In genomic region chr16:81480856-81481821, GRCh38 we compare ENCODE assay signal across 8 cellular contexts. TPM values are rescaled to one million over a fixed set of nuclear protein-coding genes. Genes with fewer than 3 reads are reported as not detected.
DNase-seq lines count a peak whose midpoint lies in the region; ATAC-seq and TF ChIP-seq lines count a peak whose summit lies in the region.

No MANE protein-coding gene starts in this region.

- H3K4me3 ChIP-seq in SK-N-SH (ENCODE audit: low read depth in 2 of 2, low read length in 1 of 2) (no peak overlapping the region), left ventricle myocardium inferior (no peak overlapping the region), PC-9 (no peak overlapping the region)

- peaks cover 24% of the 10 kb centered on the region; the same call in 1 of the 2 replicates for H3K79me2 ChIP-seq in SK-N-SH (ENCODE audit: insufficient read depth)
- peaks cover 94% of the 10 kb centered on the region for H3K79me2 ChIP-seq in PC-9 (ENCODE audit: low read depth)

- TF ChIP-seq RAD21 in SK-N-SH (IDR thresholded peaks at IDR 0.05; ENCODE audit: low read length): no peak

- 0 out of 4 replicates have a peak, but pooled peaks of 1 of the 2 experiments have one; percentile 14 for TF ChIP-seq EP300 in SK-N-SH (IDR thresholded peaks at IDR 0.05; ENCODE audit: borderline replicate concordance in 1 of 2, low read depth in 1 of 2, low read length in 1 of 2)

- H3K27ac Mint-ChIP-seq in stimulated activated naive B cell treated with anti-CD40 and anti-IgM and Interleukin-4, amounts not matched to agents 10 μg/mL and 1 μg/mL and 100 μg/mL, for 72 hours: peak overlapping the region; percentile 96

- H3K27ac ChIP-seq in SK-N-SH (ENCODE audit: low read depth in 2 of 2, low read length in 1 of 2): peak overlapping the region in 1 of 2 experiments; percentile 43; a peak in 2 of 4 replicates
- peak overlapping the region; percentile 56 for H3K27ac ChIP-seq in left ventricle myocardium inferior (replicated peaks)
- H3K27ac ChIP-seq in PC-9: no peak overlapping the region

- peaks cover 0 to 39% of the 10 kb centered on the region in 2 experiments; a peak in 2 of 4 replicates for H3K4me1 ChIP-seq in SK-N-SH (ENCODE audit: control insufficient read depth in 1 of 2, insufficient read depth in 2 of 2, low read depth in 1 of 2, low read length in 1 of 2)
- peaks cover 71% of the 10 kb centered on the region for H3K4me1 ChIP-seq in left ventricle myocardium inferior
- H3K4me1 ChIP-seq in PC-9 (replicated peaks; ENCODE audit: insufficient read depth): peaks cover 11% of the 10 kb centered on the region

- no peak overlapping the region for H3K4me2 ChIP-seq in SK-N-SH
- no peak overlapping the region for H3K4me2 ChIP-seq in PC-9

- H3K36me3 ChIP-seq in SK-N-SH (replicated peaks in 1 of 2; ENCODE audit: control insufficient read depth in 1 of 2, insufficient read depth in 2 of 2, low read length in 1 of 2): no peaks in the 10 kb centered on the region
- H3K36me3 ChIP-seq in left ventricle myocardium inferior: no peaks in the 10 kb centered on the region
- H3K36me3 ChIP-seq in PC-9 (ENCODE audit: low read depth): no peaks in the 10 kb centered on the region

- 83% methylated on average over 18 of the region's 18 CpGs for WGBS in SK-N-SH (ENCODE audit: low lambda C conversion rate)

- CTCF ChIA-PET in SK-N-SH (lab: Yijun Ruan, JAX) (interaction anchor here (0.9 kb wide), 1 partner anchor 30 kb away, joined by 3 read pairs; no protein-coding TSS in a partner anchor), PC-9 (lab: Charles Lee) (no interaction called here)

- ATAC-seq in GM19328 (IDR thresholded peaks at IDR 0.05; ENCODE audit: unreplicated experiment): peak; percentile 77
- ATAC-seq in HG03175 (IDR thresholded peaks at IDR 0.05; ENCODE audit: unreplicated experiment): peak; percentile 89
- peak; percentile 90 to 92 for ATAC-seq in stimulated activated naive B cell treated with anti-CD40 and anti-IgM and Interleukin-4, amounts not matched to agents 10 μg/mL and 1 μg/mL and 100 μg/mL, for 72 hours (replicated peaks)

- no peak overlapping the region for H2AFZ ChIP-seq in SK-N-SH (ENCODE audit: low read depth)
- H2AFZ ChIP-seq in PC-9: no peak overlapping the region

- DNase-seq in GDM1 (lab: John Stamatoyannopoulos, UW) (peak; percentile 39), SK-N-SH (peak; percentile 79), left ventricle myocardium inferior (no peak), PC-9 (no peak)
- peak; percentile 90 for DNase-seq in stimulated activated naive B cell treated with anti-CD40 and anti-IgM and Interleukin-4, amounts not matched to agents 10 μg/mL and 1 μg/mL and 100 μg/mL, for 72 hours
- DNase-seq in stimulated activated CD4-positive, alpha-beta T cell treated with anti-CD3 and anti-CD28 coated beads, Interleukin-12 subunit alpha, Interleukin-12 subunit beta, amount 100 ng/mL, for 4 hours: no peak

- H3K9ac ChIP-seq in SK-N-SH: no peak overlapping the region

- no peaks in the 10 kb centered on the region for H3K27me3 Mint-ChIP-seq in stimulated activated naive B cell treated with anti-CD40 and anti-IgM and Interleukin-4, amounts not matched to agents 10 μg/mL and 1 μg/mL and 100 μg/mL, for 72 hours

- H3F3A ChIP-seq in SK-N-SH (replicated peaks; ENCODE audit: insufficient read depth) (no peaks in the 10 kb centered on the region), PC-9 (ENCODE audit: insufficient read depth, low read depth) (peaks cover 18% of the 10 kb centered on the region; the same call in 1 of the 2 replicates)

- BruUV-seq in PC-9 (replicated peaks; lab: Mats Ljungman, UMichigan): no TSS peak

- H3K9me3 Mint-ChIP-seq in stimulated activated naive B cell treated with anti-CD40 and anti-IgM and Interleukin-4, amounts not matched to agents 10 μg/mL and 1 μg/mL and 100 μg/mL, for 72 hours: peaks cover 3 to 5% of the 10 kb centered on the region in 2 donors

- POLR2A ChIA-PET in SK-N-SH (lab: Yijun Ruan, JAX): no interaction called here
- POLR2A ChIA-PET in PC-9 (lab: Charles Lee; ENCODE audit: unreplicated experiment): interaction anchor here (0.7 kb wide), 2 partner anchors 12 to 30 kb away, joined by 3 to 6 read pairs; no protein-coding TSS in a partner anchor

- TF ChIP-seq CTCF in SK-N-SH (IDR thresholded peaks at IDR 0.05): no peak
- no peak for TF ChIP-seq CTCF in left ventricle myocardium inferior (IDR thresholded peaks at IDR 0.05; ENCODE audit: borderline replicate concordance)
- no peak for TF ChIP-seq CTCF in PC-9 (conservative IDR thresholded peaks at IDR 0.05)

- H3K4me1 Mint-ChIP-seq in stimulated activated naive B cell treated with anti-CD40 and anti-IgM and Interleukin-4, amounts not matched to agents 10 μg/mL and 1 μg/mL and 100 μg/mL, for 72 hours: peaks cover 69 to 89% of the 10 kb centered on the region in 2 donors

- intact Hi-C loops in left ventricle myocardium inferior (cut with micrococcal nuclease) (no loop called here), PC-9 (cut with micrococcal nuclease; ENCODE audit: unreplicated experiment) (no loop called here)

- no peaks in the 10 kb centered on the region for H3K9me2 ChIP-seq in SK-N-SH
- no peaks in the 10 kb centered on the region for H3K9me2 ChIP-seq in PC-9 (ENCODE audit: insufficient read depth)

- H3K9me3 ChIP-seq in SK-N-SH (no peaks in the 10 kb centered on the region), left ventricle myocardium inferior (replicated peaks) (no peaks in the 10 kb centered on the region), PC-9 (ENCODE audit: insufficient read depth, low read depth) (no peaks in the 10 kb centered on the region)

- H3K36me3 Mint-ChIP-seq in stimulated activated naive B cell treated with anti-CD40 and anti-IgM and Interleukin-4, amounts not matched to agents 10 μg/mL and 1 μg/mL and 100 μg/mL, for 72 hours: peaks cover 33 to 35% of the 10 kb centered on the region in 2 donors

- H3K27me3 ChIP-seq in SK-N-SH (ENCODE audit: insufficient read depth): no peaks in the 10 kb centered on the region
- H3K27me3 ChIP-seq in left ventricle myocardium inferior (ENCODE audit: low read depth): no peaks in the 10 kb centered on the region
- no peaks in the 10 kb centered on the region for H3K27me3 ChIP-seq in PC-9 (ENCODE audit: insufficient read depth, low read depth)

- peak overlapping the region; percentile 68 for H3K4me3 Mint-ChIP-seq in stimulated activated naive B cell treated with anti-CD40 and anti-IgM and Interleukin-4, amounts not matched to agents 10 μg/mL and 1 μg/mL and 100 μg/mL, for 72 hours

- H4K20me1 ChIP-seq in SK-N-SH (ENCODE audit: insufficient read depth): peaks cover 22% of the 10 kb centered on the region; the same call in 1 of the 2 replicates
- H4K20me1 ChIP-seq in PC-9 (ENCODE audit: insufficient read depth): peaks cover 8% of the 10 kb centered on the region

TF ChIP-seq in SK-N-SH, 30 proteins besides CTCF, POLR2A, EP300 and RAD21:
- TF ChIP-seq RCOR1 (IDR thresholded peaks at IDR 0.05; ENCODE audit: low read length) (no peak), CHD2 (IDR thresholded peaks at IDR 0.05; ENCODE audit: low read length, partially characterized antibody) (peak; percentile 29)

RNA-seq across cellular contexts. Expression of gene CMIP, which starts 36.5 kb away (rescaled TPM):
- 2.4 and 5.4 TPM in 2 replicates for polyA plus RNA-seq in SK-N-SH (2012; rRNA removed)
- polyA plus RNA-seq in SK-N-SH (2012; cell fraction: cytosol; rRNA removed): 3.9 and 6.2 TPM in 2 replicates
- 9.8 and 13.9 TPM in 2 replicates for polyA plus RNA-seq in SK-N-SH (2012; cell fraction: nucleus; rRNA removed)
- total RNA-seq in left ventricle myocardium inferior (11.2 TPM), PC-9 (2021) (92.1 and 96.6 TPM in 2 replicates)

Comparison
In these comparisons a context has a peak if more than half of its experiments do, and no peak if none do; other contexts are left out.
1. DNase-seq: peak in GDM1 (single experiment), SK-N-SH (single experiment) and stimulated activated naive B cell treated with anti-CD40 and anti-IgM and Interleukin-4, amounts not matched to agents 10 μg/mL and 1 μg/mL and 100 μg/mL, for 72 hours (single experiment); none in left ventricle myocardium inferior (single experiment), stimulated activated CD4-positive, alpha-beta T cell treated with anti-CD3 and anti-CD28 coated beads, Interleukin-12 subunit alpha, Interleukin-12 subunit beta, amount 100 ng/mL, for 4 hours (single experiment) and PC-9 (0 of 2).
2. Peak in every context shown above with its lines, with median percentiles within 50 percentile points of each other: ATAC-seq.